25 cellular contexts compared by ENCODE assay signal in the genomic region with DNA sequence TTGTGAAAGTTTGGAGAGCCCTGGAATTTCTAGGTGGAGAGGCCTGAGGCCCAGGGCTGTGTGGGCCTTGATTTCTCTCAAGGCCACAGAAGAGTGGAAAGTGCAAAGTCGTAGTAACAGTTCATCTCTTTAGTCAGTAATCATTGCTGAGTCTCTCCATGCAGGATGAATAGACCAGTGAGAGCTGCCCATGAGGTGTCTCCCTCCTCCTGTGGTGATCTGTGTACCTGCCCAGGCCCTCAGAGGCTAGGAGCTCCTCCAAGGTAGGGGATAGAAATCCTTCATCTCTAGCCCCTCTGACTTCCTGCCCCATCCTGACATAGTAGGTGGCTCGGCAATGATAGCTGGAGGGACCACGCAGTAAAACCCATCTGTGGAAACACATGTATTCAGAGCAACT. TPM values are rescaled to one million over a fixed set of nuclear protein-coding genes. Genes with fewer than 3 reads are reported as not detected.
DNase-seq lines count a peak whose midpoint lies in the region; ATAC-seq and TF ChIP-seq lines count a peak whose summit lies in the region.
"Had no signal": no experiment of that assay in that cellular context is flagged by ENCODE, and none has a peak within 500 bp of the region (broad histone marks: within the 10 kb centered on the region; RNA-seq: fewer than 3 reads in every experiment).

No MANE protein-coding gene starts in this region.

- H3K27ac Mint-ChIP-seq in GM23338 (no peak overlapping the region), WTC11 (no peak overlapping the region)
- H3K27ac Mint-ChIP-seq: CD4-positive, alpha-beta T cell had no signal

- H3K4me3 ChIP-seq in GM23338, result no peak overlapping the region
- H3K4me3 ChIP-seq in HEK293 (ENCODE audit: low read depth, low read length), result no peak overlapping the region
- H3K4me3 ChIP-seq: A549; BLaER1 treated with 17β-estradiol and CSF1 and Interleukin-3, amounts not matched to agents 10 nM and 100 nM; GM12878 had no signal

- intact Hi-C loops in posterior vena cava (cut with DNase I), result no loop called here

- POLR2A ChIA-PET in HEK293 (lab: Yijun Ruan, JAX) (no interaction called here), WTC11 (lab: Charles Lee) (no interaction called here)

- ATAC-seq in GM23338, result peak; percentile 31; the same call in 1 of the 3 replicates
- 0 out of 2 replicates have a peak, but pooled peaks have one; percentile 20 for ATAC-seq in WTC11
- ATAC-seq in GM19467 (IDR thresholded peaks at IDR 0.05; ENCODE audit: unreplicated experiment), result no peak
- ATAC-seq: GM12878, HCT116 had no signal

- H3K36me3 ChIP-seq in GM23338 (ENCODE audit: insufficient read depth), result no peaks in the 10 kb centered on the region
- H3K36me3 ChIP-seq in HEK293 (ENCODE audit: control insufficient read depth in 2 of 2, insufficient read depth in 1 of 2, low read length in 2 of 2), result no peaks in the 10 kb centered on the region
- H3K36me3 ChIP-seq: BE2C; BLaER1 treated with 17β-estradiol and CSF1 and Interleukin-3, amounts not matched to agents 10 nM and 100 nM had no signal

- no peaks in the 10 kb centered on the region for H3K9me3 Mint-ChIP-seq in GM23338
- no peaks in the 10 kb centered on the region for H3K9me3 Mint-ChIP-seq in WTC11
- H3K9me3 Mint-ChIP-seq: CD14-positive monocyte; CD4-positive, alpha-beta T cell; CD8-positive, alpha-beta memory T cell had no signal

- in situ Hi-C loops in KBM-7 (cut with MboI; ENCODE audit: low pct_unique_long_range_greater_than_20kb, low sequenced_read_pairs), result no loop called here

- H3K4me1 Mint-ChIP-seq in GM23338, result peaks cover 1% of the 10 kb centered on the region; the same call in 1 of the 3 replicates
- H3K4me1 Mint-ChIP-seq in WTC11, result peaks cover 4% of the 10 kb centered on the region; the same call in 1 of the 2 replicates

- H3F3A ChIP-seq in GM23338 (replicated peaks; ENCODE audit: low read depth), result no peaks in the 10 kb centered on the region

- DNase-seq in GM23338 (ENCODE audit: low spot score) (no peak), WTC11 (ENCODE audit: low spot score) (no peak), posterior vena cava (ENCODE audit: low spot score) (peak; percentile 8), KBM-7 (no peak), activated gamma-delta T cell (lab: John Stamatoyannopoulos, UW) (no peak)
- no peak for DNase-seq in stimulated activated CD4-positive, alpha-beta T cell treated with anti-CD3 and anti-CD28 coated beads, Interleukin-1b, Interleukin-23, amount 100 ng/mL, for 48 hours
- DNase-seq: 8988T; ACHN; AML-193; BE2C; CD4-positive, alpha-beta T cell; CD8-positive, alpha-beta memory T cell; DMS 273 treated with DMSO at 0.1 percent for 48 hours; DMS79; EL; GDM1; H7 had no signal

- H3K27me3 Mint-ChIP-seq in GM23338 (ENCODE audit: insufficient read depth, low read depth, poor library complexity) (no peaks in the 10 kb centered on the region), WTC11 (ENCODE audit: low read depth) (peaks cover 7% of the 10 kb centered on the region)
- H3K27me3 Mint-ChIP-seq: CD4-positive, alpha-beta T cell had no signal

- no peak overlapping the region for H3K4me3 Mint-ChIP-seq in GM23338
- no peak overlapping the region for H3K4me3 Mint-ChIP-seq in WTC11
- H3K4me3 Mint-ChIP-seq: CD14-positive monocyte; CD4-positive, alpha-beta T cell; CD8-positive, alpha-beta memory T cell had no signal

- TF ChIP-seq CTCF in GM23338 (conservative IDR thresholded peaks at IDR 0.05; ENCODE audit: low read depth in 2 of 2) (no peak), HEK293 (tag by site-specific recombination; IDR thresholded peaks at IDR 0.05) (no peak), WTC11 (IDR thresholded peaks at IDR 0.05) (no peak)

- no peak overlapping the region for H2AFZ ChIP-seq in GM23338

- no peak overlapping the region for H3K4me2 ChIP-seq in GM23338
- H3K4me2 ChIP-seq: A549; BLaER1 treated with 17β-estradiol and CSF1 and Interleukin-3, amounts not matched to agents 10 nM and 100 nM had no signal

- H3K27me3 ChIP-seq in GM23338 (ENCODE audit: insufficient read depth), result no peaks in the 10 kb centered on the region
- H3K27me3 ChIP-seq: BE2C; BLaER1 treated with 17β-estradiol and CSF1 and Interleukin-3, amounts not matched to agents 10 nM and 100 nM had no signal

- CTCF ChIA-PET in HEK293 (lab: Yijun Ruan, JAX) (interaction anchor here (0.7 kb wide), 1 partner anchor 11 kb away, joined by 3 read pairs; no protein-coding TSS in a partner anchor), WTC11 (lab: Charles Lee) (interaction anchor here (1.7 kb wide), 1 partner anchor 12 kb away, joined by 4 read pairs; the partner anchor contains the start of gene CIB2)

- H4K20me1 ChIP-seq in GM23338 (replicated peaks; ENCODE audit: insufficient read depth), result no peaks in the 10 kb centered on the region
- H4K20me1 ChIP-seq: BLaER1 treated with 17β-estradiol and CSF1 and Interleukin-3, amounts not matched to agents 10 nM and 100 nM had no signal

- H3K9me2 ChIP-seq in GM23338 (ENCODE audit: insufficient read depth), result no peaks in the 10 kb centered on the region

- H3K4me1 ChIP-seq in GM23338 (ENCODE audit: insufficient read depth) (peaks cover 5% of the 10 kb centered on the region; the same call in 1 of the 2 replicates), HEK293 (ENCODE audit: control insufficient read depth, insufficient read depth, low read length) (no peaks in the 10 kb centered on the region)
- H3K4me1 ChIP-seq: A549, BE2C had no signal

- H3K79me2 ChIP-seq in GM23338 (replicated peaks; ENCODE audit: insufficient read depth), result no peaks in the 10 kb centered on the region

- no peaks in the 10 kb centered on the region for H3K9me3 ChIP-seq in HEK293 (ENCODE audit: control insufficient read depth, insufficient read depth, low read depth, low read length)
- H3K9me3 ChIP-seq: A549; BE2C; BLaER1 treated with 17β-estradiol and CSF1 and Interleukin-3, amounts not matched to agents 10 nM and 100 nM had no signal

- no peaks in the 10 kb centered on the region for H3K36me3 Mint-ChIP-seq in GM23338 (ENCODE audit: low read depth)
- no peaks in the 10 kb centered on the region for H3K36me3 Mint-ChIP-seq in WTC11
- H3K36me3 Mint-ChIP-seq: CD14-positive monocyte had no signal

- H3K27ac ChIP-seq in GM23338 (ENCODE audit: low read depth) (no peak overlapping the region), HEK293 (ENCODE audit: extremely low read depth, low read depth, low read length) (no peak overlapping the region)
- H3K27ac ChIP-seq: A549; BLaER1 treated with 17β-estradiol and CSF1 and Interleukin-3, amounts not matched to agents 10 nM and 100 nM had no signal

TF ChIP-seq in GM23338, 12 proteins besides CTCF, POLR2A, EP300 and RAD21 (continues in another document):
- no peak for TF ChIP-seq EZH2 (IDR thresholded peaks at IDR 0.05; ENCODE audit: low read depth, unreplicated experiment)

TF ChIP-seq in HEK293, 187 proteins besides CTCF, POLR2A, EP300 and RAD21:
- TF ChIP-seq PRDM1 (tag by site-specific recombination; IDR thresholded peaks at IDR 0.05) (0 out of 2 replicates have a peak, but pooled peaks have one; percentile 26), ZNF530 (tag by site-specific recombination; IDR thresholded peaks at IDR 0.05; ENCODE audit: low read depth) (no peak), BCL6B (tag by site-specific recombination; IDR thresholded peaks at IDR 0.05) (no peak)

TF ChIP-seq in WTC11, 78 proteins besides CTCF, POLR2A, EP300 and RAD21 (continues in another document):
- TF ChIP-seq SOX15 (CRISPR knock-in tag; IDR thresholded peaks at IDR 0.05) (no peak), MLX (CRISPR knock-in tag; IDR thresholded peaks at IDR 0.05) (no peak), CBFB (CRISPR knock-in tag; IDR thresholded peaks at IDR 0.05; ENCODE audit: low read depth) (no peak), CREB1 (CRISPR knock-in tag; IDR thresholded peaks at IDR 0.05) (no peak), ZNF317 (CRISPR knock-in tag; IDR thresholded peaks at IDR 0.05; ENCODE audit: borderline replicate concordance, low read depth) (no peak)
- TF ChIP-seq, protein P1, sequence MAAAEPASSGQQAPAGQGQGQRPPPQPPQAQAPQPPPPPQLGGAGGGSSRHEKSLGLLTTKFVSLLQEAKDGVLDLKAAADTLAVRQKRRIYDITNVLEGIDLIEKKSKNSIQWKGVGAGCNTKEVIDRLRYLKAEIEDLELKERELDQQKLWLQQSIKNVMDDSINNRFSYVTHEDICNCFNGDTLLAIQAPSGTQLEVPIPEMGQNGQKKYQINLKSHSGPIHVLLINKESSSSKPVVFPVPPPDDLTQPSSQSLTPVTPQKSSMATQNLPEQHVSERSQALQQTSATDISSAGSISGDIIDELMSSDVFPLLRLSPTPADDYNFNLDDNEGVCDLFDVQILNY (CRISPR knock-in tag; IDR thresholded peaks at IDR 0.05), result no peak
- TF ChIP-seq, protein P2, sequence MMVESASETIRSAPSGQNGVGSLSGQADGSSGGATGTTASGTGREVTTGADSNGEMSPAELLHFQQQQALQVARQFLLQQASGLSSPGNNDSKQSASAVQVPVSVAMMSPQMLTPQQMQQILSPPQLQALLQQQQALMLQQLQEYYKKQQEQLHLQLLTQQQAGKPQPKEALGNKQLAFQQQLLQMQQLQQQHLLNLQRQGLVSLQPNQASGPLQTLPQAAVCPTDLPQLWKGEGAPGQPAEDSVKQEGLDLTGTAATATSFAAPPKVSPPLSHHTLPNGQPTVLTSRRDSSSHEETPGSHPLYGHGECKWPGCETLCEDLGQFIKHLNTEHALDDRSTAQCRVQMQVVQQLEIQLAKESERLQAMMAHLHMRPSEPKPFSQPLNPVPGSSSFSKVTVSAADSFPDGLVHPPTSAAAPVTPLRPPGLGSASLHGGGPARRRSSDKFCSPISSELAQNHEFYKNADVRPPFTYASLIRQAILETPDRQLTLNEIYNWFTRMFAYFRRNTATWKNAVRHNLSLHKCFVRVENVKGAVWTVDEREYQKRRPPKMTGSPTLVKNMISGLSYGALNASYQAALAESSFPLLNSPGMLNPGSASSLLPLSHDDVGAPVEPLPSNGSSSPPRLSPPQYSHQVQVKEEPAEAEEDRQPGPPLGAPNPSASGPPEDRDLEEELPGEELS (CRISPR knock-in tag; IDR thresholded peaks at IDR 0.05), result no peak

RNA-seq across cellular contexts. Expression of gene IDH3A, which starts 6.8 kb away (rescaled TPM):
- 40.5 and 41.6 TPM in 2 replicates for total RNA-seq in GM23338 (2014; rRNA removed; shearing (Covaris generic))
- polyA plus RNA-seq in GM23338 (2016; fragmentation: Nextera tagmentation; extraction: Ambion mirVana), result 18.6 and 24.1 TPM in 2 replicates
- total RNA-seq in WTC11 (2021) (37.8 to 56.6 TPM (median 38.5 TPM) in 3 replicates), posterior vena cava (10 to 100 TPM; 84.2 to 90.6 TPM)

RNA-seq across cellular contexts. Expression of gene CIB2, which starts 11.1 kb away (rescaled TPM):
- total RNA-seq in GM23338 (2014; rRNA removed; shearing (Covaris generic)), result 62.6 and 64.4 TPM in 2 replicates
- 56.6 and 59.5 TPM in 2 replicates for polyA plus RNA-seq in GM23338 (2016; fragmentation: Nextera tagmentation; extraction: Ambion mirVana)
- total RNA-seq in WTC11 (2021) (45.2 to 56.4 TPM (median 56.2 TPM) in 3 replicates), posterior vena cava (1 to 10 TPM; 5.1 to 6.7 TPM)

RNA-seq across cellular contexts. Expression of gene SH2D7, which starts 50.0 kb away (rescaled TPM):
- not detected in 2 replicates for total RNA-seq in GM23338 (2014; rRNA removed; shearing (Covaris generic))
- polyA plus RNA-seq in GM23338 (2016; fragmentation: Nextera tagmentation; extraction: Ambion mirVana), result 0.31 and 0.33 TPM in 2 replicates
- total RNA-seq in WTC11 (2021) (not detected in 3 replicates), posterior vena cava (not detected)
- total RNA-seq: CD4-positive, alpha-beta T cell; CD8-positive, alpha-beta memory T cell; H1; H7 had no signal
- polyA plus RNA-seq: A549; CD14-positive monocyte; CD8-positive, alpha-beta memory T cell; H1 had no signal
